11 cellular contexts compared by ENCODE assay signal in genomic region chr4:73776363-73776762, GRCh38. TPM values are rescaled to one million over a fixed set of nuclear protein-coding genes. Genes with fewer than 3 reads are reported as not detected.
DNase-seq lines count a peak whose midpoint lies in the region; ATAC-seq and TF ChIP-seq lines count a peak whose summit lies in the region.
"Had no signal": no experiment of that assay in that cellular context is flagged by ENCODE, and none has a peak within 500 bp of the region (broad histone marks: within the 10 kb centered on the region; RNA-seq: fewer than 3 reads in every experiment).

No MANE protein-coding gene starts in this region.

- H3K27me3 ChIP-seq in RWPE2 (ENCODE audit: insufficient read depth, poor library complexity, severe bottlenecking) (no peaks in the 10 kb centered on the region), dorsolateral prefrontal cortex (peaks cover 0 to 3% (median 0%) of the 10 kb centered on the region in 45 donors)
- no peaks in the 10 kb centered on the region for H3K27me3 ChIP-seq in CD4-positive, alpha-beta T cell (ENCODE audit: control insufficient read depth, insufficient read depth, low read length)

- H3K4me1 ChIP-seq in RWPE2 (ENCODE audit: insufficient read depth, poor library complexity, severe bottlenecking) = peaks cover 25% of the 10 kb centered on the region

- no peak overlapping the region for H3K27ac Mint-ChIP-seq in activated T-helper 1 cell treated with anti-CD3 and anti-CD28 coated beads, Interleukin-12 subunit alpha, Interleukin-12 subunit beta, Interleukin-2, Interleukin-4 antibody, amounts not matched to agents 30 ng/mL and 10 ng/mL and 1 ng/mL, durations not matched to agents 14 hours and 24 hours and 36 hours
- no peak overlapping the region for H3K27ac Mint-ChIP-seq in CD4-positive, alpha-beta T cell
- H3K27ac Mint-ChIP-seq: activated B cell treated with CpG ODN at 0.5 μM for 24 hours had no signal

- ATAC-seq in RWPE2 (ENCODE audit: low read depth) = peak; percentile 84
- no peak for ATAC-seq in CD4-positive, alpha-beta T cell (ENCODE audit: poor library complexity)

- peak overlapping the region; percentile 65 for H3K27ac ChIP-seq in RWPE2 (ENCODE audit: poor library complexity, severe bottlenecking)
- H3K27ac ChIP-seq in dorsolateral prefrontal cortex = peak overlapping the region in 3 of 59 donors; percentile 31 to 33 (median 33)
- H3K27ac ChIP-seq in CD4-positive, alpha-beta T cell (ENCODE audit: low read depth, low read length) = no peak overlapping the region
- H3K27ac ChIP-seq: HL-60 had no signal

- H3K27me3 Mint-ChIP-seq in activated T-helper 1 cell treated with anti-CD3 and anti-CD28 coated beads, Interleukin-12 subunit alpha, Interleukin-12 subunit beta, Interleukin-2, Interleukin-4 antibody, amounts not matched to agents 30 ng/mL and 10 ng/mL and 1 ng/mL, durations not matched to agents 14 hours and 24 hours and 36 hours (ENCODE audit: insufficient read depth) = no peaks in the 10 kb centered on the region
- no peaks in the 10 kb centered on the region for H3K27me3 Mint-ChIP-seq in CD4-positive, alpha-beta T cell
- H3K27me3 Mint-ChIP-seq: activated B cell treated with CpG ODN at 0.5 μM for 24 hours had no signal

- TF ChIP-seq CTCF in RWPE2 (IDR thresholded peaks at IDR 0.05; ENCODE audit: poor library complexity, severe bottlenecking) = no peak
- no peak for TF ChIP-seq CTCF in fibroblast of the aortic adventitia (IDR thresholded peaks at IDR 0.05; ENCODE audit: insufficient read depth, low read length)
- TF ChIP-seq CTCF in dorsolateral prefrontal cortex (IDR thresholded peaks at IDR 0.05 in 54 of 56, conservative IDR thresholded peaks at IDR 0.05 in 2 of 56; ENCODE audit: low read depth in 1 of 56, partially characterized antibody in 56 of 56) = no peak
- no peak for TF ChIP-seq CTCF in CD4-positive, alpha-beta T cell (IDR thresholded peaks at IDR 0.05)

- H3K9me3 Mint-ChIP-seq in activated T-helper 1 cell treated with anti-CD3 and anti-CD28 coated beads, Interleukin-12 subunit alpha, Interleukin-12 subunit beta, Interleukin-2, Interleukin-4 antibody, amounts not matched to agents 30 ng/mL and 10 ng/mL and 1 ng/mL, durations not matched to agents 14 hours and 24 hours and 36 hours = no peaks in the 10 kb centered on the region
- H3K9me3 Mint-ChIP-seq in CD4-positive, alpha-beta T cell = no peaks in the 10 kb centered on the region
- H3K9me3 Mint-ChIP-seq: activated B cell treated with CpG ODN at 0.5 μM for 24 hours had no signal

- no peaks in the 10 kb centered on the region for H3K36me3 ChIP-seq in RWPE2 (ENCODE audit: low read depth)

- H3K4me3 ChIP-seq in RWPE2 (ENCODE audit: severe bottlenecking) (no peak overlapping the region), fibroblast of the aortic adventitia (ENCODE audit: low read depth, low read length) (no peak overlapping the region), dorsolateral prefrontal cortex (no peak overlapping the region)

- DNase-seq in GM04504 (ENCODE audit: low read depth) (peak; percentile 14), RWPE2 (ENCODE audit: low spot score) (no peak), fibroblast of the aortic adventitia (ENCODE audit: low read depth) (peak; percentile 90), renal cortical epithelial cell (ENCODE audit: low read depth) (peak; percentile 90), Kasumi-1 (lab: John Stamatoyannopoulos, UW) (no peak), dorsolateral prefrontal cortex (no peak)
- DNase-seq in activated T-helper 1 cell treated with anti-CD3 and anti-CD28 coated beads, Interleukin-12 subunit alpha, Interleukin-12 subunit beta, Interleukin-2, Interleukin-4 antibody, amounts not matched to agents 30 ng/mL and 10 ng/mL and 1 ng/mL, durations not matched to agents 14 hours and 24 hours and 36 hours (ENCODE audit: low spot score) = no peak
- no peak for DNase-seq in CD4-positive, alpha-beta T cell
- DNase-seq: activated B cell treated with CpG ODN at 0.5 μM for 24 hours; stimulated activated CD4-positive, alpha-beta T cell treated with anti-CD3 and anti-CD28 coated beads, Interleukin-12 subunit alpha, Interleukin-12 subunit beta, amount 100 ng/mL, for 4 hours had no signal

- POLR2A ChIA-PET in CD4-positive, alpha-beta T cell (lab: Charles Lee) = no interaction called here

- CTCF ChIA-PET in CD4-positive, alpha-beta T cell (lab: Charles Lee) = no interaction called here

- no peaks in the 10 kb centered on the region for H3K36me3 Mint-ChIP-seq in activated T-helper 1 cell treated with anti-CD3 and anti-CD28 coated beads, Interleukin-12 subunit alpha, Interleukin-12 subunit beta, Interleukin-2, Interleukin-4 antibody, amounts not matched to agents 30 ng/mL and 10 ng/mL and 1 ng/mL, durations not matched to agents 14 hours and 24 hours and 36 hours (ENCODE audit: low read depth)
- H3K36me3 Mint-ChIP-seq in CD4-positive, alpha-beta T cell (ENCODE audit: low read depth) = no peaks in the 10 kb centered on the region

- no peaks in the 10 kb centered on the region for H3K9me3 ChIP-seq in RWPE2 (ENCODE audit: severe bottlenecking)
- H3K9me3 ChIP-seq in CD4-positive, alpha-beta T cell (ENCODE audit: control insufficient read depth, low read length) = no peaks in the 10 kb centered on the region

- no peak overlapping the region for H3K4me3 Mint-ChIP-seq in activated T-helper 1 cell treated with anti-CD3 and anti-CD28 coated beads, Interleukin-12 subunit alpha, Interleukin-12 subunit beta, Interleukin-2, Interleukin-4 antibody, amounts not matched to agents 30 ng/mL and 10 ng/mL and 1 ng/mL, durations not matched to agents 14 hours and 24 hours and 36 hours
- no peak overlapping the region for H3K4me3 Mint-ChIP-seq in CD4-positive, alpha-beta T cell
- H3K4me3 Mint-ChIP-seq: activated B cell treated with CpG ODN at 0.5 μM for 24 hours had no signal

- intact Hi-C loops in activated T-helper 1 cell treated with anti-CD3 and anti-CD28 coated beads, Interleukin-12 subunit alpha, Interleukin-12 subunit beta, Interleukin-2, Interleukin-4 antibody, amounts not matched to agents 30 ng/mL and 10 ng/mL and 1 ng/mL, durations not matched to agents 14 hours and 24 hours and 36 hours (cut with micrococcal nuclease) = no loop called here
- intact Hi-C loops in dorsolateral prefrontal cortex (cut with DNase I) = no loop called here
- intact Hi-C loops in CD4-positive, alpha-beta T cell (cut with DNase I, micrococcal nuclease) = no loop called here

- H3K4me1 Mint-ChIP-seq in activated T-helper 1 cell treated with anti-CD3 and anti-CD28 coated beads, Interleukin-12 subunit alpha, Interleukin-12 subunit beta, Interleukin-2, Interleukin-4 antibody, amounts not matched to agents 30 ng/mL and 10 ng/mL and 1 ng/mL, durations not matched to agents 14 hours and 24 hours and 36 hours (ENCODE audit: low read depth) = no peaks in the 10 kb centered on the region
- no peaks in the 10 kb centered on the region for H3K4me1 Mint-ChIP-seq in CD4-positive, alpha-beta T cell (ENCODE audit: low read depth)

RNA-seq across cellular contexts. Expression of gene CXCL8, which starts 36.0 kb away (rescaled TPM):
- total RNA-seq in fibroblast of the aortic adventitia (ENCODE audit: low replicate concordance) = 0.98 and 2.4 TPM in 2 replicates
- total RNA-seq in renal cortical epithelial cell = 110 and 1,468 TPM in 2 replicates
- total RNA-seq in activated T-helper 1 cell treated with anti-CD3 and anti-CD28 coated beads, Interleukin-12 subunit alpha, Interleukin-12 subunit beta, Interleukin-2, Interleukin-4 antibody, amounts not matched to agents 30 ng/mL and 10 ng/mL and 1 ng/mL, durations not matched to agents 14 hours and 24 hours and 36 hours = 10.7 and 13.4 TPM in 2 replicates
- 10 to 100 TPM in 6 of 120 experiments, 1 to 10 TPM in 65, under 1 TPM in 40, not detected in 9; 0.26 to 53.1 (median 1.4) TPM for total RNA-seq in dorsolateral prefrontal cortex
- total RNA-seq in CD4-positive, alpha-beta T cell = 10 to 100 TPM in 1 of 2 experiments, 1 to 10 TPM in 1; 9.9 to 11.4 TPM

Comparison
In these comparisons a context has a peak if more than half of its experiments do, and no peak if none do; other contexts are left out.
1. DNase-seq: peak in GM04504 (single experiment), fibroblast of the aortic adventitia (single experiment) and renal cortical epithelial cell (single experiment); none in RWPE2 (single experiment), Kasumi-1 (0 of 2), activated T-helper 1 cell treated with anti-CD3 and anti-CD28 coated beads, Interleukin-12 subunit alpha, Interleukin-12 subunit beta, Interleukin-2, Interleukin-4 antibody, amounts not matched to agents 30 ng/mL and 10 ng/mL and 1 ng/mL, durations not matched to agents 14 hours and 24 hours and 36 hours (single experiment), dorsolateral prefrontal cortex (0 of 10) and CD4-positive, alpha-beta T cell (0 of 10).